In the genomic region with DNA sequence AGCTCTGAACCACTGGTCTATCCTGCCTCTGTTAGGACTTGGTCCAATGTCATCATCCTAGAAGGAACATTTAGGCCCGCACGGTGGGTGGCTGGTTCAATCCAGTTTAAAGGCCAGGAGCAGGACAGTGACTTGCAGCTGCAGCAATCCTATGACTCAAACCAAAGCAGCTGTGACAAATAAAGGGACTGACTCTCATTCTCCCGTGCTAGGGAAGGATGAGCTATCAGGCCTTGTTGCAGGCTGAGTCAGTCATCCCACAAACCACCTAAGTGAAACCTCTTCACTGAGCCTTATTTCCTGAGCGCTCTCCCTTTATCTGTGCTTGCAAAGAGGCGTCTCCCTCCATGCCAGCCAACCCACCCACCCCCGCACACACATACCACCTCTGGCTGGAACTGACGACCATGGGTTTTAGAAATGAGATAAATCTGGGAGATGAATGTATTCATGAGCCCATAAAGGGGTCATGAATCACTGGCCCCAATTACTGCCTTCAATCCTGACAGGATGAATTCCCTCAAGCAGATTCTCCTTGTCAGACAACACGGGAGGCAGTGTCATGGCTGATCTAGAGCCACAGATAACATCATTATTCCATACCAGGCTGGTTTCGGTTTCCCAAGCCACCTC, we compare ENCODE assay signal across 8 cellular contexts.
DNase-seq lines count a peak whose midpoint lies in the region; ATAC-seq and TF ChIP-seq lines count a peak whose summit lies in the region.

No MANE protein-coding gene starts in this region.

- H3K4me1 ChIP-seq in gastrocnemius medialis (no peaks in the 10 kb centered on the region), vagina (peaks cover 9% of the 10 kb centered on the region), lower lobe of right lung (peaks cover 15% of the 10 kb centered on the region)
- H3K4me1 ChIP-seq in CD8-positive, alpha-beta T cell (ENCODE audit: insufficient read depth, low read length) = no peaks in the 10 kb centered on the region

- H3K4me3 ChIP-seq in gastrocnemius medialis (no peak overlapping the region), vagina (no peak overlapping the region), lower lobe of right lung (no peak overlapping the region)
- no peak overlapping the region for H3K4me3 ChIP-seq in CD8-positive, alpha-beta T cell (ENCODE audit: low read depth, low read length)

- H3K27ac Mint-ChIP-seq in CD8-positive, alpha-beta T cell = no peak overlapping the region

- H3K36me3 Mint-ChIP-seq in CD8-positive, alpha-beta T cell = no peaks in the 10 kb centered on the region

- peaks cover 17% of the 10 kb centered on the region for H3K27me3 Mint-ChIP-seq in CD8-positive, alpha-beta T cell (ENCODE audit: low read depth)

- intact Hi-C loops in gastrocnemius medialis (cut with DNase I; ENCODE audit: low total_unique reads) = no loop called here
- intact Hi-C loops in vagina (cut with DNase I) = no loop called here
- intact Hi-C loops in lower lobe of right lung (cut with DNase I) = no loop called here
- intact Hi-C loops in CD8-positive, alpha-beta T cell (cut with DNase I, micrococcal nuclease) = no loop called here

- DNase-seq in MV-4-11 (lab: John Stamatoyannopoulos, UW) (peak; percentile 71), gastrocnemius medialis (peak in 1 of 2 donors; percentile 21), vagina (ENCODE audit: extremely low spot score in 2 of 2) (no peak), NCI-H1105 (lab: John Stamatoyannopoulos, UW) (no peak), lower lobe of right lung (no peak)
- DNase-seq in CD8-positive, alpha-beta T cell = no peak

- H3K4me3 Mint-ChIP-seq in CD8-positive, alpha-beta T cell = no peak overlapping the region

- H3K9me3 Mint-ChIP-seq in CD8-positive, alpha-beta T cell = no peaks in the 10 kb centered on the region

- ATAC-seq in GM19463 (IDR thresholded peaks at IDR 0.05; ENCODE audit: unreplicated experiment) (peak; percentile 93), gastrocnemius medialis (peak; percentile 26 to 46), lower lobe of right lung (no peak)
- no peak for ATAC-seq in CD8-positive, alpha-beta T cell

- TF ChIP-seq CTCF in gastrocnemius medialis (IDR thresholded peaks at IDR 0.05 in 4 of 5, conservative IDR thresholded peaks at IDR 0.05 in 1 of 5) (no peak), vagina (IDR thresholded peaks at IDR 0.05) (no peak), lower lobe of right lung (IDR thresholded peaks at IDR 0.05) (no peak)
- TF ChIP-seq CTCF in CD8-positive, alpha-beta T cell (IDR thresholded peaks at IDR 0.05) = no peak

- H3K27ac ChIP-seq in cingulate gyrus (ENCODE audit: low read depth, low read length) = peak overlapping the region; percentile 39
- no peak overlapping the region for H3K27ac ChIP-seq in gastrocnemius medialis
- no peak overlapping the region for H3K27ac ChIP-seq in vagina
- H3K27ac ChIP-seq in lower lobe of right lung = no peak overlapping the region
- no peak overlapping the region for H3K27ac ChIP-seq in CD8-positive, alpha-beta T cell (ENCODE audit: low read depth, low read length)

- TF ChIP-seq POLR2A in gastrocnemius medialis (IDR thresholded peaks at IDR 0.05) = no peak
- no peak for TF ChIP-seq POLR2A in vagina (IDR thresholded peaks at IDR 0.05)

- H3K9me3 ChIP-seq in gastrocnemius medialis = no peaks in the 10 kb centered on the region
- H3K9me3 ChIP-seq in vagina = no peaks in the 10 kb centered on the region
- no peaks in the 10 kb centered on the region for H3K9me3 ChIP-seq in lower lobe of right lung
- no peaks in the 10 kb centered on the region for H3K9me3 ChIP-seq in CD8-positive, alpha-beta T cell (ENCODE audit: low read length)

- no peaks in the 10 kb centered on the region for H3K36me3 ChIP-seq in gastrocnemius medialis
- no peaks in the 10 kb centered on the region for H3K36me3 ChIP-seq in vagina
- no peaks in the 10 kb centered on the region for H3K36me3 ChIP-seq in lower lobe of right lung
- H3K36me3 ChIP-seq in CD8-positive, alpha-beta T cell (ENCODE audit: insufficient read depth, low read length) = no peaks in the 10 kb centered on the region

- POLR2A ChIA-PET in CD8-positive, alpha-beta T cell (lab: Charles Lee) = no interaction called here

- CTCF ChIA-PET in CD8-positive, alpha-beta T cell (lab: Charles Lee) = interaction anchor here (1.1 kb wide), 1 partner anchor 36 kb away, joined by 4 read pairs; no protein-coding TSS in a partner anchor

- H3K27me3 ChIP-seq in gastrocnemius medialis = no peaks in the 10 kb centered on the region
- H3K27me3 ChIP-seq in vagina = no peaks in the 10 kb centered on the region
- peaks cover 4% of the 10 kb centered on the region for H3K27me3 ChIP-seq in lower lobe of right lung (ENCODE audit: low read depth)
- no peaks in the 10 kb centered on the region for H3K27me3 ChIP-seq in CD8-positive, alpha-beta T cell (ENCODE audit: insufficient read depth, low read length)

- in situ Hi-C loops in gastrocnemius medialis (cut with MboI; ENCODE audit: low sequenced_read_pairs in 4 of 4) = no loop called here

- H3K4me1 Mint-ChIP-seq in CD8-positive, alpha-beta T cell (ENCODE audit: low read depth) = peaks cover 2% of the 10 kb centered on the region

Comparison
In these comparisons a context has a peak if more than half of its experiments do, and no peak if none do; other contexts are left out.
1. ATAC-seq: peak in GM19463 (single experiment) and gastrocnemius medialis (2 of 2); none in lower lobe of right lung (0 of 2) and CD8-positive, alpha-beta T cell (single experiment).